15 cellular contexts compared by ENCODE assay signal in the genomic region with DNA sequence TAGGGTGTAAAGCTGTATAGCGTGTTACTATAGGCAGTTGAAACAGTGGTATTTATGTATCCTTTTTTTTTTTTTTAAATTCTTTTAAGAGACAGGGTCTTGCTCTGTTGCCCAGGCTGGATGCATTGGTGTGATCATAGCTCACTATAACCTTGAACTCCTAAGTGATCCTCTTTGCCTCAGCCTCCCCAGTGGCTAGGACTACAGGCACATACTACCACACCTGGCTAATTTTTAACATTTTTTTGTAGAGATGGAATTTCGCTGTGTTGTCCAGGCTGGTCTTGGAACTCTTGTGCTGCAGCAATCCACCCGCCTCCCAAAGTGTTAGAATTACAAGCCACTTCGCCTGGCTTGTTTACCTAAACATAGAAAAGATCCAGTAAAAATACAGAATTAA.
"Had no signal": no experiment of that assay in that cellular context is flagged by ENCODE, and none has a peak within 500 bp of the region (broad histone marks: within the 10 kb centered on the region; RNA-seq: fewer than 3 reads in every experiment).

No MANE protein-coding gene starts in this region.

- H3K9me3 Mint-ChIP-seq: mesothelial cell of epicardium, type B pancreatic cell had no signal

- H3K9me3 ChIP-seq: gastrocnemius medialis, heart right ventricle, prostate gland, SJSA1 had no signal

- H3K4me3 Mint-ChIP-seq: mesothelial cell of epicardium, type B pancreatic cell had no signal

- H3K4me1 ChIP-seq: prostate gland had no signal

- H3K4me3 ChIP-seq: gastrocnemius medialis, heart right ventricle, prostate gland, SJSA1 had no signal

- DNase-seq: activated CD4-positive, alpha-beta T cell treated with anti-CD3 and anti-CD28 coated beads for 1 hour; activated CD4-positive, alpha-beta T cell treated with anti-CD3 and anti-CD28 coated beads, Interleukin-2, amount 50 U/mL, for 48 hours; cortex of kidney; effector memory CD4-positive, alpha-beta T cell; gastrocnemius medialis; heart right ventricle; occipital lobe; stimulated activated CD4-positive, alpha-beta T cell treated with anti-CD3 and anti-CD28 coated beads, Interleukin-2, amount 100 ng/mL, for 24 hours; stimulated activated naive CD4-positive, alpha-beta T cell treated with Interleukin-2 at 50 U/mL for 16 hours; T-helper 9 cell had no signal

- H3K27me3 Mint-ChIP-seq: type B pancreatic cell had no signal

- H3K27me3 ChIP-seq: gastrocnemius medialis, heart right ventricle, SJSA1 had no signal

- H3K27ac ChIP-seq: prostate gland, SJSA1 had no signal

- H3K27ac Mint-ChIP-seq: type B pancreatic cell had no signal

- ATAC-seq: gastrocnemius medialis, sciatic nerve had no signal
